Comparison of ENCODE assay signal across 1 cellular context in the genomic region with DNA sequence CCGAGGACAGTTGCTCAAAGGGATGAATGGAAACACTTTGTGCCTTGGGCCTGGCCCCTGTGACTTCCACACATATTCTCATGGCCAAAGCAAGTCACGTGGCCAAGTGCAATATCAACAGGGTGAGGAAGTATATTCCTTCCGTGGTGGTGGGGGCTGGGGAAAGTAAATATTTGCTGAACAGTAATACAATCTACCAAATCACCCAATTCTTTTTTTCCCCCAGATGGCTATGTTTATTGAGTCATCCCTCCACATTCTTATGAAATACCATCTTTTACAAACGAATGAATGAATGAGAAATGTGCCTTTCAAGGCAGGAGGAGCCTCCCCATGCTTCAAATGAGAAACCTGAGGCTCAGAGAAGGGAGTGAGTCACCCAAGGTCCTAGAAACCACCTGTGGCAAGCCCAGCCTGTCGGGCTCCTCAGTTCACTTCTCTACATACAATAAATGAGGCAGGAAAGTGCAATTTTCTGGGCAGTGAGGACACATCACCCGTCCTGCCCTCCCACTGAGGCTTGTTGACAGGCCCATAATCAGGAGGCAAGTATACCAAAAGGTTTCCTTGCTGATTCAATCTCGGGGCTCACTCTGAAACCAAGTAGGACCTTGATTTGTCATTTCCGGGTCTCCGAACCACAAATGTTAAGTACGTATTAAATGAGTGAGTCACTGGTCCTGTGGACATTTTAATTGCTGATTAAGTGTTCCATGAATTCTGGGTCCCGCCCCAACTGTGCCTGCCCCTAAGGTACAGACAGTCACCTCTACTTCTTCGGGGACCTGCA.
TF ChIP-seq lines count a peak whose summit lies in the region.

No MANE protein-coding gene starts in this region.

TF ChIP-seq in HepG2, 621 proteins besides CTCF, POLR2A, EP300 and RAD21 (continued from another document and continues in another):
- TF ChIP-seq, protein P1, sequence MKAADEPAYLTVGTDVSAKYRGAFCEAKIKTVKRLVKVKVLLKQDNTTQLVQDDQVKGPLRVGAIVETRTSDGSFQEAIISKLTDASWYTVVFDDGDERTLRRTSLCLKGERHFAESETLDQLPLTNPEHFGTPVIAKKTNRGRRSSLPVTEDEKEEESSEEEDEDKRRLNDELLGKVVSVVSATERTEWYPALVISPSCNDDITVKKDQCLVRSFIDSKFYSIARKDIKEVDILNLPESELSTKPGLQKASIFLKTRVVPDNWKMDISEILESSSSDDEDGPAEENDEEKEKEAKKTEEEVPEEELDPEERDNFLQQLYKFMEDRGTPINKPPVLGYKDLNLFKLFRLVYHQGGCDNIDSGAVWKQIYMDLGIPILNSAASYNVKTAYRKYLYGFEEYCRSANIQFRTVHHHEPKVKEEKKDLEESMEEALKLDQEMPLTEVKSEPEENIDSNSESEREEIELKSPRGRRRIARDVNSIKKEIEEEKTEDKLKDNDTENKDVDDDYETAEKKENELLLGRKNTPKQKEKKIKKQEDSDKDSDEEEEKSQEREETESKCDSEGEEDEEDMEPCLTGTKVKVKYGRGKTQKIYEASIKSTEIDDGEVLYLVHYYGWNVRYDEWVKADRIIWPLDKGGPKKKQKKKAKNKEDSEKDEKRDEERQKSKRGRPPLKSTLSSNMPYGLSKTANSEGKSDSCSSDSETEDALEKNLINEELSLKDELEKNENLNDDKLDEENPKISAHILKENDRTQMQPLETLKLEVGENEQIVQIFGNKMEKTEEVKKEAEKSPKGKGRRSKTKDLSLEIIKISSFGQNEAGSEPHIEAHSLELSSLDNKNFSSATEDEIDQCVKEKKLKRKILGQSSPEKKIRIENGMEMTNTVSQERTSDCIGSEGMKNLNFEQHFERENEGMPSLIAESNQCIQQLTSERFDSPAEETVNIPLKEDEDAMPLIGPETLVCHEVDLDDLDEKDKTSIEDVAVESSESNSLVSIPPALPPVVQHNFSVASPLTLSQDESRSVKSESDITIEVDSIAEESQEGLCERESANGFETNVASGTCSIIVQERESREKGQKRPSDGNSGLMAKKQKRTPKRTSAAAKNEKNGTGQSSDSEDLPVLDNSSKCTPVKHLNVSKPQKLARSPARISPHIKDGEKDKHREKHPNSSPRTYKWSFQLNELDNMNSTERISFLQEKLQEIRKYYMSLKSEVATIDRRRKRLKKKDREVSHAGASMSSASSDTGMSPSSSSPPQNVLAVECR (CRISPR knock-in tag; IDR thresholded peaks at IDR 0.05; ENCODE audit: borderline replicate concordance) = peak; percentile 83; the same call in 1 of the 2 replicates
- peak; percentile 78; the same call in 1 of the 2 replicates for TF ChIP-seq YEATS2 (CRISPR knock-in tag; IDR thresholded peaks at IDR 0.05; ENCODE audit: borderline replicate concordance)
- no peak for TF ChIP-seq TOPORS (CRISPR knock-in tag; IDR thresholded peaks at IDR 0.05)
- TF ChIP-seq ZNF263 (CRISPR knock-in tag; IDR thresholded peaks at IDR 0.05) = 0 out of 2 replicates have a peak, but pooled peaks have one; percentile 25
- TF ChIP-seq, protein P2, sequence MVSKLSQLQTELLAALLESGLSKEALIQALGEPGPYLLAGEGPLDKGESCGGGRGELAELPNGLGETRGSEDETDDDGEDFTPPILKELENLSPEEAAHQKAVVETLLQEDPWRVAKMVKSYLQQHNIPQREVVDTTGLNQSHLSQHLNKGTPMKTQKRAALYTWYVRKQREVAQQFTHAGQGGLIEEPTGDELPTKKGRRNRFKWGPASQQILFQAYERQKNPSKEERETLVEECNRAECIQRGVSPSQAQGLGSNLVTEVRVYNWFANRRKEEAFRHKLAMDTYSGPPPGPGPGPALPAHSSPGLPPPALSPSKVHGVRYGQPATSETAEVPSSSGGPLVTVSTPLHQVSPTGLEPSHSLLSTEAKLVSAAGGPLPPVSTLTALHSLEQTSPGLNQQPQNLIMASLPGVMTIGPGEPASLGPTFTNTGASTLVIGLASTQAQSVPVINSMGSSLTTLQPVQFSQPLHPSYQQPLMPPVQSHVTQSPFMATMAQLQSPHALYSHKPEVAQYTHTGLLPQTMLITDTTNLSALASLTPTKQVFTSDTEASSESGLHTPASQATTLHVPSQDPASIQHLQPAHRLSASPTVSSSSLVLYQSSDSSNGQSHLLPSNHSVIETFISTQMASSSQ (IDR thresholded peaks at IDR 0.05; ENCODE audit: low read depth) = peak; percentile 74
- TF ChIP-seq, protein P2 (CRISPR knock-in tag; IDR thresholded peaks at IDR 0.05; ENCODE audit: borderline replicate concordance) = peak; percentile 93
- TF ChIP-seq, protein P3, sequence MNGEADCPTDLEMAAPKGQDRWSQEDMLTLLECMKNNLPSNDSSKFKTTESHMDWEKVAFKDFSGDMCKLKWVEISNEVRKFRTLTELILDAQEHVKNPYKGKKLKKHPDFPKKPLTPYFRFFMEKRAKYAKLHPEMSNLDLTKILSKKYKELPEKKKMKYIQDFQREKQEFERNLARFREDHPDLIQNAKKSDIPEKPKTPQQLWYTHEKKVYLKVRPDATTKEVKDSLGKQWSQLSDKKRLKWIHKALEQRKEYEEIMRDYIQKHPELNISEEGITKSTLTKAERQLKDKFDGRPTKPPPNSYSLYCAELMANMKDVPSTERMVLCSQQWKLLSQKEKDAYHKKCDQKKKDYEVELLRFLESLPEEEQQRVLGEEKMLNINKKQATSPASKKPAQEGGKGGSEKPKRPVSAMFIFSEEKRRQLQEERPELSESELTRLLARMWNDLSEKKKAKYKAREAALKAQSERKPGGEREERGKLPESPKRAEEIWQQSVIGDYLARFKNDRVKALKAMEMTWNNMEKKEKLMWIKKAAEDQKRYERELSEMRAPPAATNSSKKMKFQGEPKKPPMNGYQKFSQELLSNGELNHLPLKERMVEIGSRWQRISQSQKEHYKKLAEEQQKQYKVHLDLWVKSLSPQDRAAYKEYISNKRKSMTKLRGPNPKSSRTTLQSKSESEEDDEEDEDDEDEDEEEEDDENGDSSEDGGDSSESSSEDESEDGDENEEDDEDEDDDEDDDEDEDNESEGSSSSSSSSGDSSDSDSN (CRISPR knock-in tag; IDR thresholded peaks at IDR 0.05) = peak; percentile 59
- TF ChIP-seq CREB1 (IDR thresholded peaks at IDR 0.05) = peak; percentile 57
- TF ChIP-seq CREB1 (CRISPR knock-in tag; IDR thresholded peaks at IDR 0.05) = peak; percentile 88
- TF ChIP-seq, protein P4, sequence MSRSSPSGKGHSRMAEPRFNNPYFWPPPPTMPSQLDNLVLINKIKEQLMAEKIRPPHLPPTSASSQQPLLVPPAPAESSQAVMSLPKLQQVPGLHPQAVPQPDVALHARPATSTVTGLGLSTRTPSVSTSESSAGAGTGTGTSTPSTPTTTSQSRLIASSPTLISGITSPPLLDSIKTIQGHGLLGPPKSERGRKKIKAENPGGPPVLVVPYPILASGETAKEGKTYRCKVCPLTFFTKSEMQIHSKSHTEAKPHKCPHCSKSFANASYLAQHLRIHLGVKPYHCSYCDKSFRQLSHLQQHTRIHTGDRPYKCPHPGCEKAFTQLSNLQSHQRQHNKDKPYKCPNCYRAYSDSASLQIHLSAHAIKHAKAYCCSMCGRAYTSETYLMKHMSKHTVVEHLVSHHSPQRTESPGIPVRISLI (CRISPR knock-in tag; IDR thresholded peaks at IDR 0.05; ENCODE audit: borderline replicate concordance) = peak; percentile 94
- TF ChIP-seq NAIF1 (CRISPR knock-in tag; IDR thresholded peaks at IDR 0.05; ENCODE audit: borderline replicate concordance) = peak; percentile 93
- TF ChIP-seq ZNF572 (CRISPR knock-in tag; IDR thresholded peaks at IDR 0.05) = no peak
- TF ChIP-seq, protein P5, sequence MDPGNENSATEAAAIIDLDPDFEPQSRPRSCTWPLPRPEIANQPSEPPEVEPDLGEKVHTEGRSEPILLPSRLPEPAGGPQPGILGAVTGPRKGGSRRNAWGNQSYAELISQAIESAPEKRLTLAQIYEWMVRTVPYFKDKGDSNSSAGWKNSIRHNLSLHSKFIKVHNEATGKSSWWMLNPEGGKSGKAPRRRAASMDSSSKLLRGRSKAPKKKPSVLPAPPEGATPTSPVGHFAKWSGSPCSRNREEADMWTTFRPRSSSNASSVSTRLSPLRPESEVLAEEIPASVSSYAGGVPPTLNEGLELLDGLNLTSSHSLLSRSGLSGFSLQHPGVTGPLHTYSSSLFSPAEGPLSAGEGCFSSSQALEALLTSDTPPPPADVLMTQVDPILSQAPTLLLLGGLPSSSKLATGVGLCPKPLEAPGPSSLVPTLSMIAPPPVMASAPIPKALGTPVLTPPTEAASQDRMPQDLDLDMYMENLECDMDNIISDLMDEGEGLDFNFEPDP (CRISPR knock-in tag; conservative IDR thresholded peaks at IDR 0.05) = no peak
- TF ChIP-seq, protein P6, sequence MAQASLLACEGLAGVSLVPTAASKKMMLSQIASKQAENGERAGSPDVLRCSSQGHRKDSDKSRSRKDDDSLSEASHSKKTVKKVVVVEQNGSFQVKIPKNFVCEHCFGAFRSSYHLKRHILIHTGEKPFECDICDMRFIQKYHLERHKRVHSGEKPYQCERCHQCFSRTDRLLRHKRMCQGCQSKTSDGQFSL (CRISPR knock-in tag; IDR thresholded peaks at IDR 0.05) = no peak
- TF ChIP-seq ZMYM4 (CRISPR knock-in tag; IDR thresholded peaks at IDR 0.05) = peak; percentile 89
- no peak for TF ChIP-seq TAF15 (IDR thresholded peaks at IDR 0.05; ENCODE audit: low read depth, low read length, poor library complexity, severe bottlenecking)
- TF ChIP-seq, protein P7, sequence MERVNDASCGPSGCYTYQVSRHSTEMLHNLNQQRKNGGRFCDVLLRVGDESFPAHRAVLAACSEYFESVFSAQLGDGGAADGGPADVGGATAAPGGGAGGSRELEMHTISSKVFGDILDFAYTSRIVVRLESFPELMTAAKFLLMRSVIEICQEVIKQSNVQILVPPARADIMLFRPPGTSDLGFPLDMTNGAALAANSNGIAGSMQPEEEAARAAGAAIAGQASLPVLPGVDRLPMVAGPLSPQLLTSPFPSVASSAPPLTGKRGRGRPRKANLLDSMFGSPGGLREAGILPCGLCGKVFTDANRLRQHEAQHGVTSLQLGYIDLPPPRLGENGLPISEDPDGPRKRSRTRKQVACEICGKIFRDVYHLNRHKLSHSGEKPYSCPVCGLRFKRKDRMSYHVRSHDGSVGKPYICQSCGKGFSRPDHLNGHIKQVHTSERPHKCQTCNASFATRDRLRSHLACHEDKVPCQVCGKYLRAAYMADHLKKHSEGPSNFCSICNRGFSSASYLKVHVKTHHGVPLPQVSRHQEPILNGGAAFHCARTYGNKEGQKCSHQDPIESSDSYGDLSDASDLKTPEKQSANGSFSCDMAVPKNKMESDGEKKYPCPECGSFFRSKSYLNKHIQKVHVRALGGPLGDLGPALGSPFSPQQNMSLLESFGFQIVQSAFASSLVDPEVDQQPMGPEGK (CRISPR knock-in tag; IDR thresholded peaks at IDR 0.05) = peak; percentile 99
- TF ChIP-seq, protein P8, sequence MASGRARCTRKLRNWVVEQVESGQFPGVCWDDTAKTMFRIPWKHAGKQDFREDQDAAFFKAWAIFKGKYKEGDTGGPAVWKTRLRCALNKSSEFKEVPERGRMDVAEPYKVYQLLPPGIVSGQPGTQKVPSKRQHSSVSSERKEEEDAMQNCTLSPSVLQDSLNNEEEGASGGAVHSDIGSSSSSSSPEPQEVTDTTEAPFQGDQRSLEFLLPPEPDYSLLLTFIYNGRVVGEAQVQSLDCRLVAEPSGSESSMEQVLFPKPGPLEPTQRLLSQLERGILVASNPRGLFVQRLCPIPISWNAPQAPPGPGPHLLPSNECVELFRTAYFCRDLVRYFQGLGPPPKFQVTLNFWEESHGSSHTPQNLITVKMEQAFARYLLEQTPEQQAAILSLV (CRISPR knock-in tag; IDR thresholded peaks at IDR 0.05; ENCODE audit: borderline replicate concordance) = peak; percentile 60
- TF ChIP-seq, protein P9, sequence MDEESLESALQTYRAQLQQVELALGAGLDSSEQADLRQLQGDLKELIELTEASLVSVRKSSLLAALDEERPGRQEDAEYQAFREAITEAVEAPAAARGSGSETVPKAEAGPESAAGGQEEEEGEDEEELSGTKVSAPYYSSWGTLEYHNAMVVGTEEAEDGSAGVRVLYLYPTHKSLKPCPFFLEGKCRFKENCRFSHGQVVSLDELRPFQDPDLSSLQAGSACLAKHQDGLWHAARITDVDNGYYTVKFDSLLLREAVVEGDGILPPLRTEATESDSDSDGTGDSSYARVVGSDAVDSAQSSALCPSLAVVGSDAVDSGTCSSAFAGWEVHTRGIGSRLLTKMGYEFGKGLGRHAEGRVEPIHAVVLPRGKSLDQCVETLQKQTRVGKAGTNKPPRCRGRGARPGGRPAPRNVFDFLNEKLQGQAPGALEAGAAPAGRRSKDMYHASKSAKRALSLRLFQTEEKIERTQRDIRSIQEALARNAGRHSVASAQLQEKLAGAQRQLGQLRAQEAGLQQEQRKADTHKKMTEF (CRISPR knock-in tag; IDR thresholded peaks at IDR 0.05) = peak; percentile 99
- peak; percentile 91 for TF ChIP-seq FOXJ3 (CRISPR knock-in tag; IDR thresholded peaks at IDR 0.05; ENCODE audit: borderline replicate concordance)
- peak; percentile 74; the same call in 1 of the 2 replicates for TF ChIP-seq NR2C2 (CRISPR knock-in tag; IDR thresholded peaks at IDR 0.05; ENCODE audit: borderline replicate concordance)
- peak; percentile 76 for TF ChIP-seq ZNF121 (CRISPR knock-in tag; IDR thresholded peaks at IDR 0.05)
